In the genomic region with DNA sequence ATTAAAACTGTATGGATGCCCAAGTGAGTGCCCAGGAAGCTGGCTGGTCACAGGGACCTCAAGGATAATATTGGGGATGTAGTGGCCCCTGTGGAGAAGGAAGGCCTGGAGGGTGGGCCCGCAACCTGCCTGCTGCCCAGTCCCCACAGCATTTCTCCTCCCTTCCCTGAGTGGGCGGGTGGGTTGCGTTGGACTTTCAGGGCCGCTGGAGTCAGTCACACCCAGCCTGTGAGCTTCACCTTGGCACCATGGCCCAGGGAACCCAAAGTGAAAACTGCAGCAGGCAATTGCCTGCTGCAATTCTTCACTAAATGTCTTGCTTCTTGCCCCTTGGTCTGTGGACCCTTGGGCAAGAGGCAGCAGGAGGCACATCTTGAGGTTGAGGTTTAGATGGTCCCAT, we compare ENCODE assay signal across 19 cellular contexts.
"Had no signal": no experiment of that assay in that cellular context is flagged by ENCODE, and none has a peak within 500 bp of the region (broad histone marks: within the 10 kb centered on the region; RNA-seq: fewer than 3 reads in every experiment).

No MANE protein-coding gene starts in this region.

- H3K27me3 Mint-ChIP-seq: activated B cell treated with CpG ODN at 0.5 μM for 24 hours had no signal

- DNase-seq: activated B cell treated with CpG ODN at 0.5 μM for 24 hours; activated CD4-positive, alpha-beta T cell treated with anti-CD3 and anti-CD28 coated beads for 36 hours; activated CD4-positive, alpha-beta T cell treated with anti-CD3 and anti-CD28 coated beads, Interleukin-2, amount 50 U/mL, for 4 hours; activated CD8-positive, alpha-beta memory T cell treated with anti-CD3 and anti-CD28 coated beads for 24 hours; activated CD8-positive, alpha-beta memory T cell treated with anti-CD3 and anti-CD28 coated beads, Interleukin-2, amount 50 U/mL, for 4 hours; activated naive CD8-positive, alpha-beta T cell treated with anti-CD3 and anti-CD28 coated beads for 36 hours; activated T-cell treated with anti-CD3 and anti-CD28 coated beads, Interleukin-2, amount 50 U/mL, for 24 hours; colonic mucosa; effector memory CD8-positive, alpha-beta T cell; mesendoderm; naive B cell; stimulated activated CD4-positive, alpha-beta T cell treated with anti-CD3 and anti-CD28 coated beads, Interleukin-2, amount 100 ng/mL, for 24 hours; stimulated activated naive B cell treated with anti-CD40 and anti-IgM and Interleukin-4, amounts not matched to agents 10 μg/mL and 1 μg/mL and 100 μg/mL, for 72 hours; testis had no signal

- H3K4me3 Mint-ChIP-seq: activated B cell treated with CpG ODN at 0.5 μM for 24 hours; activated CD4-positive, alpha-beta T cell treated with anti-CD3 and anti-CD28 coated beads for 36 hours; activated naive CD8-positive, alpha-beta T cell treated with anti-CD3 and anti-CD28 coated beads for 36 hours; activated T-cell treated with anti-CD3 and anti-CD28 coated beads, Interleukin-2, amount 50 U/mL, for 24 hours; activated T-helper 17 cell treated with anti-CD3 and anti-CD28 coated beads, Interleukin-2, amount 50 U/mL, for 72 hours; central memory CD8-positive, alpha-beta T cell; effector memory CD8-positive, alpha-beta T cell; stimulated activated naive B cell treated with anti-CD40 and anti-IgM and Interleukin-4, amounts not matched to agents 10 μg/mL and 1 μg/mL and 100 μg/mL, for 72 hours; T-helper 1 cell treated with Interleukin-12 subunit alpha and Interleukin-12 subunit beta and Interleukin-4 antibody, amounts not matched to agents 30 μg/mL and 1 μg/mL, for 36 hours; type B pancreatic cell had no signal

- H3K27ac Mint-ChIP-seq: activated B cell treated with CpG ODN at 0.5 μM for 24 hours; activated CD4-positive, alpha-beta T cell treated with anti-CD3 and anti-CD28 coated beads for 36 hours; activated naive CD8-positive, alpha-beta T cell treated with anti-CD3 and anti-CD28 coated beads for 36 hours; activated T-cell treated with anti-CD3 and anti-CD28 coated beads, Interleukin-2, amount 50 U/mL, for 24 hours; activated T-helper 17 cell treated with anti-CD3 and anti-CD28 coated beads, Interleukin-2, amount 50 U/mL, for 72 hours; effector memory CD8-positive, alpha-beta T cell; T-helper 1 cell treated with Interleukin-12 subunit alpha and Interleukin-12 subunit beta and Interleukin-4 antibody, amounts not matched to agents 30 μg/mL and 1 μg/mL, for 36 hours; type B pancreatic cell had no signal

- ATAC-seq: activated CD4-positive, alpha-beta T cell treated with anti-CD3 and anti-CD28 coated beads for 36 hours; activated T-helper 17 cell treated with anti-CD3 and anti-CD28 coated beads, Interleukin-2, amount 50 U/mL, for 72 hours; effector memory CD8-positive, alpha-beta T cell had no signal

- H3K9me3 Mint-ChIP-seq: activated B cell treated with CpG ODN at 0.5 μM for 24 hours; activated naive CD8-positive, alpha-beta T cell treated with anti-CD3 and anti-CD28 coated beads for 36 hours; activated T-cell treated with anti-CD3 and anti-CD28 coated beads, Interleukin-2, amount 50 U/mL, for 24 hours; activated T-helper 17 cell treated with anti-CD3 and anti-CD28 coated beads, Interleukin-2, amount 50 U/mL, for 72 hours; central memory CD8-positive, alpha-beta T cell; effector memory CD8-positive, alpha-beta T cell; immature natural killer cell; naive B cell; stimulated activated naive B cell treated with anti-CD40 and anti-IgM and Interleukin-4, amounts not matched to agents 10 μg/mL and 1 μg/mL and 100 μg/mL, for 72 hours; T-helper 1 cell treated with Interleukin-12 subunit alpha and Interleukin-12 subunit beta and Interleukin-4 antibody, amounts not matched to agents 30 μg/mL and 1 μg/mL, for 36 hours; type B pancreatic cell had no signal

- H3K36me3 Mint-ChIP-seq: activated naive CD8-positive, alpha-beta T cell treated with anti-CD3 and anti-CD28 coated beads for 36 hours; immature natural killer cell had no signal
